Comparison of ENCODE assay signal across 9 cellular contexts in the genomic region with DNA sequence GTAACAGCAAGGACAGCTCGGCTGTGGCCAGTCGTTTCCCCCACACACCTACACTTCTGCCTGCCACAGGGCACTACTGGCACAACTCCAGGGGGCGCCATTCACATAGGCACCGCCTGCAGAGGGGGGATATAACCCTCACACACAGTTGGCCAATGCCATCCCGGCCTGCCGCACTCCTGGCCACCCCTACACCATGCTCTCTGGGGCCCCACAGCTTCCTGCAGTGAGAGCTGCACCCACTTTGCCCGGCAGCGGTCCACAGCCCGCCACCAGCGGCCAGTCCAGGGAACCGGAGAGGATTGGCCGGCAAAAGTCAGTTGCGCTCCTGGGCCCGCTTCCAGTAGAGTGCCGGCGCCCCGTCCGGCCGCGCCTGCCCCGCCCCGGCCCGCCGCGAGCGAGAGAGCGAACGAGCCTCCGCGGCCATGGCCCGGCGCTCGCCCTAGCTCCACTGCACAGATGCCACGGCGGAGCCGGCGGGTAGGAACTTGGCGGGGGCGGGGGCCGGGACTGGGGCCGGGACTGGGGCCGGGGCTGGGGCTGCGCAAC. TPM values are rescaled to one million over a fixed set of nuclear protein-coding genes. Genes with fewer than 3 reads are reported as not detected.
A peak's percentile ranks its signal among the peaks of the same experiment; 100 is the strongest.
DNase-seq lines count a peak whose midpoint lies in the region; ATAC-seq, FAIRE-seq and TF ChIP-seq lines count a peak whose summit lies in the region.
"Had no signal": no experiment of that assay in that cellular context is flagged by ENCODE, and none has a peak within 500 bp of the region (broad histone marks: within the 10 kb centered on the region; RNA-seq: fewer than 3 reads in every experiment).

No MANE protein-coding gene starts in this region.

- TF ChIP-seq POLR2A in HepG2 (IDR thresholded peaks at IDR 0.05; ENCODE audit: insufficient read depth in 1 of 2, low read depth in 2 of 2, low read length in 2 of 2): no peak

- H2AFZ ChIP-seq in HepG2 (ENCODE audit: low read length): no peak overlapping the region

- CTCF ChIA-PET in HepG2 (lab: Yijun Ruan, JAX; ENCODE audit: low intra/inter-chr PET ratio, low total read pairs): interaction anchor here (1.9 kb wide), 1 partner anchor 19 kb away, joined by 7 read pairs; no protein-coding TSS in a partner anchor

- H3K27me3 ChIP-seq in DOHH2 (ENCODE audit: control insufficient read depth, low read length): no peaks in the 10 kb centered on the region
- H3K27me3 ChIP-seq in MG63: no peaks in the 10 kb centered on the region
- H3K27me3 ChIP-seq in dorsolateral prefrontal cortex: no peaks in the 10 kb centered on the region
- H3K27me3 ChIP-seq in HepG2 (ENCODE audit: control insufficient read depth in 1 of 2, insufficient read depth in 2 of 2, low read length in 2 of 2): no peaks in the 10 kb centered on the region

- H3K4me3 ChIP-seq in DOHH2 (ENCODE audit: low read length): peak overlapping the region; percentile 81
- H3K4me3 ChIP-seq in MG63: peak overlapping the region; percentile 61
- peak overlapping the region; percentile 39 to 87 (median 73) for H3K4me3 ChIP-seq in dorsolateral prefrontal cortex
- H3K4me3 ChIP-seq in HepG2 (replicated peaks in 1 of 3; ENCODE audit: insufficient read depth in 1 of 3, low read depth in 2 of 3, low read length in 3 of 3): peak overlapping the region; percentile 50 to 75 (median 54); a peak in 4 of 6 replicates

- no peak for TF ChIP-seq RAD21 in HepG2 (CRISPR knock-in tag; IDR thresholded peaks at IDR 0.05)

- H3K9me3 ChIP-seq in DOHH2 (ENCODE audit: control insufficient read depth, insufficient read depth, low read length) (no peaks in the 10 kb centered on the region), MG63 (no peaks in the 10 kb centered on the region), HepG2 (ENCODE audit: low read length) (no peaks in the 10 kb centered on the region)

- 16% methylated on average over 6 of the region's 43 CpGs for WGBS in HepG2 (ENCODE audit: low lambda C conversion rate)

- no peak overlapping the region for H3K27ac ChIP-seq in DOHH2 (ENCODE audit: low read depth, low read length)
- peak overlapping the region in 53 of 59 donors; percentile 4 to 94 (median 81) for H3K27ac ChIP-seq in dorsolateral prefrontal cortex
- H3K27ac ChIP-seq in HepG2 (ENCODE audit: extremely low read length, insufficient read depth, low read length): peak overlapping the region; percentile 48
- H3K27ac ChIP-seq: epithelial cell of prostate had no signal

- H3K9me2 ChIP-seq in DOHH2 (replicated peaks; ENCODE audit: control insufficient read depth, low read length): no peaks in the 10 kb centered on the region

- H3K4me2 ChIP-seq in DOHH2 (ENCODE audit: low read length) (peak overlapping the region; percentile 89), HepG2 (ENCODE audit: low read depth, low read length) (peak overlapping the region; percentile 89)

- in situ Hi-C loops in HepG2 (cut with HindIII; ENCODE audit: extremely low pct_ligation_motif_present, low pct_unique_long_range_greater_than_20kb): no loop called here

- peaks cover 5% of the 10 kb centered on the region for H3K36me3 ChIP-seq in DOHH2 (ENCODE audit: control insufficient read depth, low read length)
- no peaks in the 10 kb centered on the region for H3K36me3 ChIP-seq in MG63
- peaks cover 20 to 46% of the 10 kb centered on the region in 2 experiments; a peak in 4 of 5 replicates for H3K36me3 ChIP-seq in HepG2 (replicated peaks in 1 of 2; ENCODE audit: control insufficient read depth in 1 of 2, insufficient read depth in 2 of 2, low read length in 2 of 2)

- TF ChIP-seq EP300 in HepG2 (IDR thresholded peaks at IDR 0.05; ENCODE audit: low read depth in 2 of 2, low read length in 2 of 2) (no peak), HepG2 (CRISPR knock-in tag; IDR thresholded peaks at IDR 0.05; ENCODE audit: borderline replicate concordance) (no peak)

- H3K4me1 ChIP-seq in DOHH2 (ENCODE audit: control insufficient read depth, low read length) (peaks cover 44% of the 10 kb centered on the region), HepG2 (ENCODE audit: insufficient read depth, low read length) (peaks cover 40% of the 10 kb centered on the region)

- no TSS peak for BruUV-seq in HepG2 (replicated peaks; lab: Mats Ljungman, UMichigan)

- TF ChIP-seq CTCF in DOHH2 (IDR thresholded peaks at IDR 0.05; ENCODE audit: low read depth, low read length, poor library complexity, severe bottlenecking): peak; percentile 84
- peak in 44 of 56 donors; percentile 7 to 62 (median 34) for TF ChIP-seq CTCF in dorsolateral prefrontal cortex (IDR thresholded peaks at IDR 0.05 in 54 of 56, conservative IDR thresholded peaks at IDR 0.05 in 2 of 56; ENCODE audit: low read depth in 1 of 56, partially characterized antibody in 56 of 56)
- peak; percentile 68 for TF ChIP-seq CTCF in HepG2 (CRISPR knock-in tag; IDR thresholded peaks at IDR 0.05)

- H4K20me1 ChIP-seq in DOHH2 (ENCODE audit: control insufficient read depth, insufficient read depth, low read depth, low read length): peaks cover 9% of the 10 kb centered on the region; the same call in 1 of the 2 replicates
- peaks cover 4% of the 10 kb centered on the region; the same call in 1 of the 2 replicates for H4K20me1 ChIP-seq in HepG2 (ENCODE audit: insufficient read depth, low read length)

- no peaks in the 10 kb centered on the region for H3K79me2 ChIP-seq in DOHH2 (ENCODE audit: control insufficient read depth, low read length)
- H3K79me2 ChIP-seq in HepG2 (ENCODE audit: insufficient read depth, low read length): no peaks in the 10 kb centered on the region

- intact Hi-C loops in dorsolateral prefrontal cortex (cut with DNase I) (loop anchor here in 1 of 2 donors (5.0 kb wide), 1 partner anchor 48 kb away; no protein-coding TSS in a partner anchor), HepG2 (cut with micrococcal nuclease; ENCODE audit: unreplicated experiment) (no loop called here)

- peak; percentile 26 for ATAC-seq in GM21717 (IDR thresholded peaks at IDR 0.05; ENCODE audit: unreplicated experiment)
- peak; percentile 68 for ATAC-seq in HepG2
- no peak for ATAC-seq in GM18873 (IDR thresholded peaks at IDR 0.05; ENCODE audit: low FRiP score, unreplicated experiment)

- POLR2A ChIA-PET in HepG2 (lab: Yijun Ruan, JAX): interaction anchor here (2.5 to 3.2 kb wide), 2 partner anchors 9 to 26 kb away, joined by 10 to 20 read pairs; a partner anchor contains a TSS

- H3F3A ChIP-seq in DOHH2 (ENCODE audit: control insufficient read depth, insufficient read depth): no peaks in the 10 kb centered on the region

- no peak for FAIRE-seq in HepG2 (lab: Jason Lieb, UNC)

- H3K9ac ChIP-seq in HepG2 (ENCODE audit: insufficient read depth, low read depth, low read length): no peak overlapping the region

- DNase-seq in MG63 (peak; percentile 84), dorsolateral prefrontal cortex (peak in 9 of 10 donors; percentile 43 to 81 (median 67)), HepG2 (ENCODE audit: low spot score) (peak; percentile 32)
- DNase-seq in activated CD4-positive, alpha-beta T cell treated with anti-CD3 and anti-CD28 coated beads for 1 hour: peak; percentile 19
- DNase-seq in stimulated activated CD4-positive, alpha-beta T cell treated with anti-CD3 and anti-CD28 coated beads, Interleukin-4, amount 100 ng/mL, for 4 hours: peak; percentile 29 to 55

TF ChIP-seq in HepG2, 621 proteins besides CTCF, POLR2A, EP300 and RAD21 (continues in another document):
- TF ChIP-seq ZNF616 (CRISPR knock-in tag; IDR thresholded peaks at IDR 0.05; ENCODE audit: low read depth) (no peak), ZNF33B (CRISPR knock-in tag; IDR thresholded peaks at IDR 0.05) (no peak), ZNF263 (CRISPR knock-in tag; IDR thresholded peaks at IDR 0.05) (no peak)

RNA-seq across cellular contexts. Expression of a gene that starts 25.6 kb away (rescaled TPM):
- 0.20 TPM in 1 of 2 replicates, not detected in the other for total RNA-seq in MG63 (2014; rRNA removed; shearing (Covaris generic); ENCODE audit: low replicate concordance)
- total RNA-seq in dorsolateral prefrontal cortex (10 to 100 TPM in 2 of 120 experiments, 1 to 10 TPM in 96, under 1 TPM in 22; 0.41 to 16.9 (median 1.5) TPM), HepG2 (2016; rRNA removed; fragmentation: Illumina TruSeq; extraction: Trizol) (0.94 and 2.1 TPM in 2 replicates)
- total RNA-seq in HepG2 (2016; cell fraction: cytosol; rRNA removed; fragmentation: Illumina TruSeq; extraction: Trizol; ENCODE audit: low read depth): 0.20 and 0.44 TPM in 2 replicates
- 0.64 and 2.1 TPM in 2 replicates for total RNA-seq in HepG2 (2016; cell fraction: insoluble cytoplasmic fraction; rRNA removed; fragmentation: Illumina TruSeq; extraction: Trizol)
- 0.48 and 0.49 TPM in 2 replicates for total RNA-seq in HepG2 (2016; cell fraction: membrane; rRNA removed; fragmentation: Illumina TruSeq; extraction: Trizol)
- 3.6 and 3.8 TPM in 2 replicates for total RNA-seq in HepG2 (2016; cell fraction: nucleus; rRNA removed; fragmentation: Illumina TruSeq; extraction: Trizol)
- polyA plus RNA-seq in HepG2 (2011; rRNA removed): 11.0 and 12.7 TPM in 2 replicates
- 3.8 and 6.5 TPM in 2 replicates for polyA plus RNA-seq in HepG2 (2011; cell fraction: cytosol; rRNA removed)
- polyA plus RNA-seq in HepG2 (2011; cell fraction: nucleus; rRNA removed): 12.4 and 16.2 TPM in 2 replicates
- 2.7 and 4.1 TPM in 2 replicates for polyA plus RNA-seq in HepG2 (2012)
- polyA plus RNA-seq in HepG2 (2016; cell fraction: cytosol; fragmentation: Illumina TruSeq; extraction: Trizol; ENCODE audit: low read depth): 0.27 and 0.36 TPM in 2 replicates
- polyA plus RNA-seq in HepG2 (2016; cell fraction: insoluble cytoplasmic fraction; fragmentation: Illumina TruSeq; extraction: Trizol; ENCODE audit: low read depth): 1.3 and 1.8 TPM in 2 replicates
- polyA plus RNA-seq in HepG2 (2016; cell fraction: membrane; fragmentation: Illumina TruSeq; extraction: Trizol; ENCODE audit: low read depth): 0.41 and 0.74 TPM in 2 replicates
- polyA plus RNA-seq in HepG2 (2016; cell fraction: nucleus; fragmentation: Illumina TruSeq; extraction: Trizol; ENCODE audit: insufficient read depth, low read depth): 8.0 and 8.7 TPM in 2 replicates
- 0.77 and 15.6 TPM in 2 replicates for polyA minus RNA-seq in HepG2 (2011; rRNA and poly(A)+ RNA removed; ENCODE audit: low replicate concordance)
- polyA minus RNA-seq in HepG2 (2011; cell fraction: cytosol; rRNA and poly(A)+ RNA removed): 5.4 and 6.8 TPM in 2 replicates
- polyA minus RNA-seq in HepG2 (2011; cell fraction: nucleus; rRNA and poly(A)+ RNA removed): 4.4 and 4.6 TPM in 2 replicates

Comparison
In these comparisons a context has a peak if more than half of its experiments do, and no peak if none do; other contexts are left out.
1. DNase-seq: peak in every context shown above with its lines; median percentile 84 in MG63; 67 in dorsolateral prefrontal cortex; 42 in stimulated activated CD4-positive, alpha-beta T cell treated with anti-CD3 and anti-CD28 coated beads, Interleukin-4, amount 100 ng/mL, for 4 hours; 32 in HepG2; 19 in activated CD4-positive, alpha-beta T cell treated with anti-CD3 and anti-CD28 coated beads for 1 hour.